ENCODE assay signal across 8 cellular contexts in genomic region chr4:98867648-98868047, GRCh38.
"Had no signal": no experiment of that assay in that cellular context is flagged by ENCODE, and none has a peak within 500 bp of the region (broad histone marks: within the 10 kb centered on the region; RNA-seq: fewer than 3 reads in every experiment).

No MANE protein-coding gene starts in this region.

- DNase-seq: GDM1, GF-D8 had no signal

- H3K4me3 ChIP-seq: GM12878 had no signal

- ATAC-seq: GM12878 had no signal

- FAIRE-seq: G401.6, GM12878, GM12891, GM12892, GM18507, GM19239 had no signal
